ENCODE assay signal across 11 cellular contexts in the genomic region with DNA sequence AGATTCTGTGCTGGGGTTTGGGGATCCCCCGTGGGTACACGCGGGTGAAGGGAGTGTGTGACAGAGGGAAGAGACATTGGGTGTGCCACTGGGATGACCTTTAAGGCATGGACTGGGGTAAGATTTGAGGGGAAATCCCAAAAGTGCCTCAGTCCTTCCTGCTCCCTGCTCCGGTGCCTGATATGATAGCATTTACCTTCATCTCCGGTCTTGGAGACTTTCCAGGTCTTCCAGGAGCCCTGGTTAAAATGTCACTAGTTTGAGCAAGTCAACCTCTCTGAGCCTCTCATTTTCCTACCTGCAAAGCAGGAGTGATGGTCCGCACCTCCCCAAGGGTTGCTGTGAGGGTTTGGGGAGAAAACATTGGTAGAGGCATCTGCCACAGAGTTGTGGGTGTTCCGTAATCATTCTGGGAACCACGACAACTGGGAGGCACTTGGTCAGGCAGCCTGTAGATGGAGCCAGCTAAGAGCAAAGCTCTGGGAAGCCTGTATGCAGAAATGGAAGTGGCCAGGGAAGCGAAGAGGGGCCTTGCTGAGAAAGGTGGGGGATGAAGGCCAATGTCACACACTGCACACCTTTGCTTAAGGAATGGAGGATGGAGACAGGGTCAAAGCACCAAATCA. TPM values are rescaled to one million over a fixed set of nuclear protein-coding genes. Genes with fewer than 3 reads are reported as not detected.
DNase-seq lines count a peak whose midpoint lies in the region; ATAC-seq, FAIRE-seq and TF ChIP-seq lines count a peak whose summit lies in the region.
"Had no signal": no experiment of that assay in that cellular context is flagged by ENCODE, and none has a peak within 500 bp of the region (broad histone marks: within the 10 kb centered on the region; RNA-seq: fewer than 3 reads in every experiment).

No MANE protein-coding gene starts in this region.

- WGBS in hepatocyte (ENCODE audit: low lambda C conversion rate, missing lambda C conversion rate), result 77% methylated on average over 9 of the region's 9 CpGs

- no peaks in the 10 kb centered on the region for H3K9me2 ChIP-seq in hepatocyte (replicated peaks; ENCODE audit: insufficient read depth)

- no peaks in the 10 kb centered on the region for H4K20me1 ChIP-seq in hepatocyte (ENCODE audit: insufficient read depth, poor library complexity, severe bottlenecking)
- H4K20me1 ChIP-seq: BLaER1 had no signal

- no peaks in the 10 kb centered on the region for H3K36me3 ChIP-seq in cardiac muscle cell
- H3K36me3 ChIP-seq in WERI-Rb-1, result no peaks in the 10 kb centered on the region
- no peaks in the 10 kb centered on the region for H3K36me3 ChIP-seq in hepatocyte (replicated peaks; ENCODE audit: insufficient read depth, low read depth)
- H3K36me3 ChIP-seq: BLaER1, heart left ventricle had no signal

- H3K27me3 ChIP-seq in cardiac muscle cell (no peaks in the 10 kb centered on the region), WERI-Rb-1 (ENCODE audit: insufficient read depth, low read depth, severe bottlenecking) (no peaks in the 10 kb centered on the region), hepatocyte (no peaks in the 10 kb centered on the region)
- H3K27me3 ChIP-seq: BLaER1, stomach had no signal

- H3K27ac ChIP-seq in cardiac muscle cell (no peak overlapping the region), WERI-Rb-1 (no peak overlapping the region), hepatocyte (no peak overlapping the region)
- H3K27ac ChIP-seq: BLaER1, heart left ventricle, stomach had no signal

- no peaks in the 10 kb centered on the region for H3K79me2 ChIP-seq in hepatocyte

- no peaks in the 10 kb centered on the region for H3K4me1 ChIP-seq in cardiac muscle cell (ENCODE audit: low read depth)
- H3K4me1 ChIP-seq in hepatocyte (ENCODE audit: insufficient read depth), result no peaks in the 10 kb centered on the region
- H3K4me1 ChIP-seq: BLaER1, heart left ventricle, stomach had no signal

- no peak overlapping the region for H3K4me3 ChIP-seq in cardiac muscle cell
- H3K4me3 ChIP-seq in WERI-Rb-1 (ENCODE audit: low read depth, low read length), result no peak overlapping the region
- no peak overlapping the region for H3K4me3 ChIP-seq in hepatocyte
- H3K4me3 ChIP-seq: BLaER1, heart left ventricle, stomach had no signal

- DNase-seq in cardiac muscle cell (ENCODE audit: low read depth in 1 of 2, low spot score in 1 of 2) (peak; percentile 32 to 41), left ventricle myocardium superior (no peak), WERI-Rb-1 (peak; percentile 44), hepatocyte (ENCODE audit: low spot score) (no peak), urothelium cell line (ENCODE audit: low spot score) (no peak), Right ventricle myocardium superior (no peak), DMS153 (lab: John Stamatoyannopoulos, UW) (no peak)
- DNase-seq: heart left ventricle, stomach had no signal

- no peak overlapping the region for H3K4me2 ChIP-seq in hepatocyte
- H3K4me2 ChIP-seq: BLaER1 had no signal

- ATAC-seq in left ventricle myocardium superior (no peak), HG02763 (IDR thresholded peaks at IDR 0.05; ENCODE audit: unreplicated experiment) (no peak), Right ventricle myocardium superior (ENCODE audit: poor library complexity) (no peak)

- FAIRE-seq in urothelium cell line (lab: Jason Lieb, UNC), result peak; percentile 78

- H3K9me3 ChIP-seq in cardiac muscle cell (ENCODE audit: low read depth) (no peaks in the 10 kb centered on the region), WERI-Rb-1 (ENCODE audit: severe bottlenecking) (no peaks in the 10 kb centered on the region), hepatocyte (ENCODE audit: low read depth) (no peaks in the 10 kb centered on the region)
- H3K9me3 ChIP-seq: BLaER1, heart left ventricle, stomach had no signal

- intact Hi-C loops in left ventricle myocardium superior (cut with micrococcal nuclease) (no loop called here), Right ventricle myocardium superior (cut with DNase I) (no loop called here)

- TF ChIP-seq CTCF in cardiac muscle cell (IDR thresholded peaks at IDR 0.05; ENCODE audit: low read depth, low read length) (peak; percentile 50), WERI-Rb-1 (IDR thresholded peaks at IDR 0.05; ENCODE audit: low read depth, low read length) (peak; percentile 73), hepatocyte (IDR thresholded peaks at IDR 0.05; ENCODE audit: poor library complexity) (peak; percentile 15)

- H2AFZ ChIP-seq in hepatocyte, result no peak overlapping the region

RNA-seq across cellular contexts. Expression of a gene that starts 33.9 kb away (rescaled TPM):
- total RNA-seq in cardiac muscle cell, result 11.2 and 58.9 TPM in 2 replicates
- 12.3 and 45.9 TPM in 2 replicates for polyA plus RNA-seq in cardiac muscle cell
- total RNA-seq in left ventricle myocardium superior, result 0.45 TPM
- 12.0 and 13.9 TPM in 2 replicates for total RNA-seq in hepatocyte
- polyA plus RNA-seq in hepatocyte, result 7.6 and 14.1 TPM in 2 replicates
- 0.70 TPM for total RNA-seq in Right ventricle myocardium superior

Comparison
In these comparisons a context has a peak if more than half of its experiments do, and no peak if none do; other contexts are left out.
1. DNase-seq: peak in cardiac muscle cell (2 of 2) and WERI-Rb-1 (single experiment); none in left ventricle myocardium superior (single experiment), hepatocyte (single experiment), urothelium cell line (single experiment), Right ventricle myocardium superior (single experiment) and DMS153 (single experiment).
2. CTCF ChIP-seq: peak in every context shown above with its lines; median percentile 73 in WERI-Rb-1; 50 in cardiac muscle cell; 15 in hepatocyte.